Comparison of ENCODE assay signal across 7 cellular contexts in the genomic region with DNA sequence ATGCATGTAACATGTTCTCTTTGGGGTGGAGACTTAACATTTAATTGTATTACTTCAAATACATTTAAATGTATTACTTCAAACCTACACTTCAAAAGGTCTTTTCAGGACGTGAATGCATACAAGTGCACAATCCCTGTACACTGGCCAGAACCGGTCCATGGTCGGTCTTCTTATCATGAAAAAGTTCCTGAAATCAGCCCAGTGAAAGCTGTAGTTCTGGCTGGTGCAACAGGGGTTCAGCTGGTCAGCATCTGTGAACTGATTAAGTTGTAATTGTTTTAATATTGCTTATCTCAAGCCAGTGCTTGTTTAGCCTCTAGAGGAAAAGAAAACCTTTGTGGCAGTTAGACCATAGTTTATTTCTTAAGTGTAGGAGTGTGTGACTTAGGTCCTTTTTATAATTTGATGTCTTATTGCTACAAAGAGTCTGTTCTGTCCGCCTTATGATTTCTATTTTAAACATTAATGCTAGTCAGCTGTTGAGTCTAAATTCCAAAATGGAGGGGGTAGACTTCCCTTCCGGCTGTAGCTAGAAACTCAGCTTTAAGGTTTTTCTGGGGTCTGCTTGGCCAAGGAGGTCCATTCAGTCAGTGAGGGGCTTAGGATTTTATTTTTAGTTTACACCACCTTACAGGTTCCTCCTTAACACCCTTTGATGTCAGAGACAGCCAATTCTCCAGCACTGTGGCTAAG. TPM values are rescaled to one million over a fixed set of nuclear protein-coding genes. Genes with fewer than 3 reads are reported as not detected.
DNase-seq lines count a peak whose midpoint lies in the region; ATAC-seq lines count a peak whose summit lies in the region.

No MANE protein-coding gene starts in this region.

- no peaks in the 10 kb centered on the region for H3K36me3 Mint-ChIP-seq in activated T-helper 2 cell treated with anti-CD3 and anti-CD28 coated beads, Interferon-gamma antibody, Interleukin-2, Interleukin-4, amounts not matched to agents 10 μg/mL and 5 μg/mL and 100 μg/mL, durations not matched to agents 14 hours and 24 hours and 36 hours (ENCODE audit: low read depth)

- H3K27ac ChIP-seq in iPS-20b (ENCODE audit: low read length) (no peak overlapping the region), subcutaneous abdominal adipose tissue (ENCODE audit: low read depth, low read length) (peak overlapping the region; percentile 71)

- no peak overlapping the region for H3K27ac Mint-ChIP-seq in activated T-helper 2 cell treated with anti-CD3 and anti-CD28 coated beads, Interferon-gamma antibody, Interleukin-2, Interleukin-4, amounts not matched to agents 10 μg/mL and 5 μg/mL and 100 μg/mL, durations not matched to agents 14 hours and 24 hours and 36 hours

- peaks cover 56% of the 10 kb centered on the region for H3K27me3 Mint-ChIP-seq in activated T-helper 2 cell treated with anti-CD3 and anti-CD28 coated beads, Interferon-gamma antibody, Interleukin-2, Interleukin-4, amounts not matched to agents 10 μg/mL and 5 μg/mL and 100 μg/mL, durations not matched to agents 14 hours and 24 hours and 36 hours (ENCODE audit: low read depth)

- intact Hi-C loops in activated T-helper 2 cell treated with anti-CD3 and anti-CD28 coated beads, Interferon-gamma antibody, Interleukin-2, Interleukin-4, amounts not matched to agents 10 μg/mL and 5 μg/mL and 100 μg/mL, durations not matched to agents 14 hours and 24 hours and 36 hours (cut with micrococcal nuclease): no loop called here

- H3K4me1 Mint-ChIP-seq in activated T-helper 2 cell treated with anti-CD3 and anti-CD28 coated beads, Interferon-gamma antibody, Interleukin-2, Interleukin-4, amounts not matched to agents 10 μg/mL and 5 μg/mL and 100 μg/mL, durations not matched to agents 14 hours and 24 hours and 36 hours (ENCODE audit: low read depth): peaks cover 9% of the 10 kb centered on the region

- H3K4me3 ChIP-seq in iPS-20b (ENCODE audit: low read length) (peak overlapping the region; percentile 94), subcutaneous abdominal adipose tissue (ENCODE audit: low read depth in 1 of 5, low read length in 5 of 5) (peak overlapping the region; percentile 71 to 99 (median 94))

- H3K36me3 ChIP-seq in iPS-20b (ENCODE audit: insufficient read depth, low read depth, low read length) (no peaks in the 10 kb centered on the region), subcutaneous abdominal adipose tissue (ENCODE audit: control insufficient read depth in 5 of 5, insufficient read depth in 5 of 5, low read length in 5 of 5) (no peaks in the 10 kb centered on the region)

- H3K9me3 ChIP-seq in iPS-20b (ENCODE audit: insufficient read depth, low read depth, low read length) (no peaks in the 10 kb centered on the region), subcutaneous abdominal adipose tissue (ENCODE audit: control insufficient read depth in 5 of 5, low read length in 5 of 5) (no peaks in the 10 kb centered on the region)

- DNase-seq in activated T-helper 2 cell treated with anti-CD3 and anti-CD28 coated beads, Interferon-gamma antibody, Interleukin-2, Interleukin-4, amounts not matched to agents 10 μg/mL and 5 μg/mL and 100 μg/mL, durations not matched to agents 14 hours and 24 hours and 36 hours (ENCODE audit: low spot score): no peak
- no peak for DNase-seq in T1000 (lab: John Stamatoyannopoulos, UW)
- DNase-seq in NCI-H526 (lab: John Stamatoyannopoulos, UW): no peak
- DNase-seq in RPMI8226: no peak

- peak overlapping the region; percentile 80 for H3K4me3 Mint-ChIP-seq in activated T-helper 2 cell treated with anti-CD3 and anti-CD28 coated beads, Interferon-gamma antibody, Interleukin-2, Interleukin-4, amounts not matched to agents 10 μg/mL and 5 μg/mL and 100 μg/mL, durations not matched to agents 14 hours and 24 hours and 36 hours (ENCODE audit: low read depth)

- peaks cover 36% of the 10 kb centered on the region for H3K27me3 ChIP-seq in iPS-20b (ENCODE audit: insufficient read depth, low read length)
- no peaks in the 10 kb centered on the region for H3K27me3 ChIP-seq in subcutaneous abdominal adipose tissue (ENCODE audit: control insufficient read depth in 5 of 5, insufficient read depth in 4 of 5, low read length in 5 of 5)

- no peaks in the 10 kb centered on the region for H3K9me3 Mint-ChIP-seq in activated T-helper 2 cell treated with anti-CD3 and anti-CD28 coated beads, Interferon-gamma antibody, Interleukin-2, Interleukin-4, amounts not matched to agents 10 μg/mL and 5 μg/mL and 100 μg/mL, durations not matched to agents 14 hours and 24 hours and 36 hours

- ATAC-seq in HG02852 (IDR thresholded peaks at IDR 0.05; ENCODE audit: unreplicated experiment): peak; percentile 1

- H3K4me1 ChIP-seq in iPS-20b (ENCODE audit: insufficient read depth, low read length) (peaks cover 4% of the 10 kb centered on the region; the same call in 1 of the 2 replicates), subcutaneous abdominal adipose tissue (ENCODE audit: control insufficient read depth in 5 of 5, insufficient read depth in 5 of 5, low read length in 5 of 5) (peaks cover 0 to 32% (median 26%) of the 10 kb centered on the region in 5 donors)

- peak overlapping the region; percentile 82; the same call in 1 of the 2 replicates for H3K9ac ChIP-seq in iPS-20b (ENCODE audit: low read depth, low read length)
- peak overlapping the region in 3 of 5 donors; percentile 57 to 66 (median 62) for H3K9ac ChIP-seq in subcutaneous abdominal adipose tissue (ENCODE audit: low read length in 5 of 5)

RNA-seq across cellular contexts. Expression of gene CYBRD1, which starts 0.8 kb away (rescaled TPM):
- 5.7 and 8.0 TPM in 2 replicates for total RNA-seq in activated T-helper 2 cell treated with anti-CD3 and anti-CD28 coated beads, Interferon-gamma antibody, Interleukin-2, Interleukin-4, amounts not matched to agents 10 μg/mL and 5 μg/mL and 100 μg/mL, durations not matched to agents 14 hours and 24 hours and 36 hours
